ENCODE assay signal across 1 cellular context in the genomic region with DNA sequence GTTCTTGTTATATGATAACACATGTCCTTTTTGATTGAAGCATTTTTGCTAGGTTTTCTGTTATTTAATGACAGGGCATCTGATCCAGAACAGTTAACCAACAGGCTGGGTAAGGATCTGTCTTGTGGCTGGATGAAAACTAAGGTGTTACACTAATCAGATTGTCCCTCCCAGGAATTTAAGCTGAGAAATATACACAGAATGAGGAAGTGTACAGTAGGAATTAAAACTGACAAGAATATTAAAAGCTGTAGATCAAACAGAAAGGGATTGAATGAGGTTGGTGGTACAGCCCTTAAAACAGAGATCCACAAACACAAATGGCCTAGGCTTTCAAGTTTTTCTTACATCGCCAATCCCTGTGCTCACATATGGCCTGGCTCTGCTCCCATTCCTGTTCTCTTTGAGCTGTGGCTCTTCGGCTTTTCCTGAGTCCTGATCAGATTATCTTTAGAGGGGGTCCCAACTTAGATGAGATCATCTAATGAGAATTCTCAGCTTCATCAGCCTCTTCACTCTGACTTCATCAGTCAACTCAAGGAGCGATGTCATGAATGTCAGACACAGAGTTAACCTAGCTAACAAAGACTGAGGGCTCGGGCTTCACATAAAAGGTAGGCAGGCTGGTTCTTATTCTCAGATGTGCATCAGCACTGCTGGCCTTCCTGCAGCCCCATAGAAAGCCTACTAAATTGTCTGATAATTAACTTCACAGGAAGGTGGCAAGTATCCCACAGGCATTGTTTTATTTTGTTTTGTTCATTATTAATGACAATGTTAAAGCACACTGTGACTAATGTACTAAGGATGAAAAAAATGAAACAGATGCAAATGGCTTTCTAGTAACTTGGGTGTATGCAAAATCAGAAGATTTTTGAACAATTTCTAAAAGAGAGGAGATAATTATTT.
TF ChIP-seq lines count a peak whose summit lies in the region.

No MANE protein-coding gene starts in this region.

TF ChIP-seq in IMR-90, 13 proteins besides CTCF, POLR2A, EP300 and RAD21 (continued from another document):
- TF ChIP-seq CEBPB (IDR thresholded peaks at IDR 0.05; ENCODE audit: low read depth, low read length): no peak
- TF ChIP-seq MAFK (IDR thresholded peaks at IDR 0.05; ENCODE audit: low read depth, low read length): no peak
- TF ChIP-seq, protein P1, sequence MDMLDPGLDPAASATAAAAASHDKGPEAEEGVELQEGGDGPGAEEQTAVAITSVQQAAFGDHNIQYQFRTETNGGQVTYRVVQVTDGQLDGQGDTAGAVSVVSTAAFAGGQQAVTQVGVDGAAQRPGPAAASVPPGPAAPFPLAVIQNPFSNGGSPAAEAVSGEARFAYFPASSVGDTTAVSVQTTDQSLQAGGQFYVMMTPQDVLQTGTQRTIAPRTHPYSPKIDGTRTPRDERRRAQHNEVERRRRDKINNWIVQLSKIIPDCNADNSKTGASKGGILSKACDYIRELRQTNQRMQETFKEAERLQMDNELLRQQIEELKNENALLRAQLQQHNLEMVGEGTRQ (IDR thresholded peaks at IDR 0.05; ENCODE audit: low read depth, low read length): no peak
